Comparison of ENCODE assay signal across 1 cellular context in genomic region chr1:204576422-204576821, GRCh38.
TF ChIP-seq lines count a peak whose summit lies in the region.

No MANE protein-coding gene starts in this region.

TF ChIP-seq in GM23338, 12 proteins besides CTCF, POLR2A, EP300 and RAD21 (continued from another document):
- TF ChIP-seq, protein P1, sequence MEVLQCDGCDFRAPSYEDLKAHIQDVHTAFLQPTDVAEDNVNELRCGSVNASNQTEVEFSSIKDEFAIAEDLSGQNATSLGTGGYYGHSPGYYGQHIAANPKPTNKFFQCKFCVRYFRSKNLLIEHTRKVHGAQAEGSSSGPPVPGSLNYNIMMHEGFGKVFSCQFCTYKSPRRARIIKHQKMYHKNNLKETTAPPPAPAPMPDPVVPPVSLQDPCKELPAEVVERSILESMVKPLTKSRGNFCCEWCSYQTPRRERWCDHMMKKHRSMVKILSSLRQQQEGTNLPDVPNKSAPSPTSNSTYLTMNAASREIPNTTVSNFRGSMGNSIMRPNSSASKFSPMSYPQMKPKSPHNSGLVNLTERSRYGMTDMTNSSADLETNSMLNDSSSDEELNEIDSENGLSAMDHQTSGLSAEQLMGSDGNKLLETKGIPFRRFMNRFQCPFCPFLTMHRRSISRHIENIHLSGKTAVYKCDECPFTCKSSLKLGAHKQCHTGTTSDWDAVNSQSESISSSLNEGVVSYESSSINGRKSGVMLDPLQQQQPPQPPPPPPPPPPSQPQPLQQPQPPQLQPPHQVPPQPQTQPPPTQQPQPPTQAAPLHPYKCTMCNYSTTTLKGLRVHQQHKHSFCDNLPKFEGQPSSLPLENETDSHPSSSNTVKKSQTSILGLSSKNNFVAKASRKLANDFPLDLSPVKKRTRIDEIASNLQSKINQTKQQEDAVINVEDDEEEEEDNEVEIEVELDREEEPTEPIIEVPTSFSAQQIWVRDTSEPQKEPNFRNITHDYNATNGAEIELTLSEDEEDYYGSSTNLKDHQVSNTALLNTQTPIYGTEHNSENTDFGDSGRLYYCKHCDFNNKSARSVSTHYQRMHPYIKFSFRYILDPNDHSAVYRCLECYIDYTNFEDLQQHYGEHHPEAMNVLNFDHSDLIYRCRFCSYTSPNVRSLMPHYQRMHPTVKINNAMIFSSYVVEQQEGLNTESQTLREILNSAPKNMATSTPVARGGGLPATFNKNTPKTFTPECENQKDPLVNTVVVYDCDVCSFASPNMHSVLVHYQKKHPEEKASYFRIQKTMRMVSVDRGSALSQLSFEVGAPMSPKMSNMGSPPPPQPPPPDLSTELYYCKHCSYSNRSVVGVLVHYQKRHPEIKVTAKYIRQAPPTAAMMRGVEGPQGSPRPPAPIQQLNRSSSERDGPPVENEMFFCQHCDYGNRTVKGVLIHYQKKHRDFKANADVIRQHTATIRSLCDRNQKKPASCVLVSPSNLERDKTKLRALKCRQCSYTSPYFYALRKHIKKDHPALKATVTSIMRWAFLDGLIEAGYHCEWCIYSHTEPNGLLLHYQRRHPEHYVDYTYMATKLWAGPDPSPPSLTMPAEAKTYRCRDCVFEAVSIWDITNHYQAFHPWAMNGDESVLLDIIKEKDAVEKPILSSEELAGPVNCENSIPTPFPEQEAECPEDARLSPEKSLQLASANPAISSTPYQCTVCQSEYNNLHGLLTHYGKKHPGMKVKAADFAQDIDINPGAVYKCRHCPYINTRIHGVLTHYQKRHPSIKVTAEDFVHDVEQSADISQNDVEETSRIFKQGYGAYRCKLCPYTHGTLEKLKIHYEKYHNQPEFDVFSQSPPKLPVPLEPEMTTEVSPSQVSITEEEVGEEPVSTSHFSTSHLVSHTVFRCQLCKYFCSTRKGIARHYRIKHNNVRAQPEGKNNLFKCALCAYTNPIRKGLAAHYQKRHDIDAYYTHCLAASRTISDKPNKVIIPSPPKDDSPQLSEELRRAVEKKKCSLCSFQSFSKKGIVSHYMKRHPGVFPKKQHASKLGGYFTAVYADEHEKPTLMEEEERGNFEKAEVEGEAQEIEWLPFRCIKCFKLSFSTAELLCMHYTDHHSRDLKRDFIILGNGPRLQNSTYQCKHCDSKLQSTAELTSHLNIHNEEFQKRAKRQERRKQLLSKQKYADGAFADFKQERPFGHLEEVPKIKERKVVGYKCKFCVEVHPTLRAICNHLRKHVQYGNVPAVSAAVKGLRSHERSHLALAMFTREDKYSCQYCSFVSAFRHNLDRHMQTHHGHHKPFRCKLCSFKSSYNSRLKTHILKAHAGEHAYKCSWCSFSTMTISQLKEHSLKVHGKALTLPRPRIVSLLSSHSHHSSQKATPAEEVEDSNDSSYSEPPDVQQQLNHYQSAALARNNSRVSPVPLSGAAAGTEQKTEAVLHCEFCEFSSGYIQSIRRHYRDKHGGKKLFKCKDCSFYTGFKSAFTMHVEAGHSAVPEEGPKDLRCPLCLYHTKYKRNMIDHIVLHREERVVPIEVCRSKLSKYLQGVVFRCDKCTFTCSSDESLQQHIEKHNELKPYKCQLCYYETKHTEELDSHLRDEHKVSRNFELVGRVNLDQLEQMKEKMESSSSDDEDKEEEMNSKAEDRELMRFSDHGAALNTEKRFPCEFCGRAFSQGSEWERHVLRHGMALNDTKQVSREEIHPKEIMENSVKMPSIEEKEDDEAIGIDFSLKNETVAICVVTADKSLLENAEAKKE (CRISPR knock-in tag; IDR thresholded peaks at IDR 0.05), result peak; percentile 76
TF ChIP-seq in GM23338: peak in this region for 1.
